21 cellular contexts compared by ENCODE assay signal in the genomic region with DNA sequence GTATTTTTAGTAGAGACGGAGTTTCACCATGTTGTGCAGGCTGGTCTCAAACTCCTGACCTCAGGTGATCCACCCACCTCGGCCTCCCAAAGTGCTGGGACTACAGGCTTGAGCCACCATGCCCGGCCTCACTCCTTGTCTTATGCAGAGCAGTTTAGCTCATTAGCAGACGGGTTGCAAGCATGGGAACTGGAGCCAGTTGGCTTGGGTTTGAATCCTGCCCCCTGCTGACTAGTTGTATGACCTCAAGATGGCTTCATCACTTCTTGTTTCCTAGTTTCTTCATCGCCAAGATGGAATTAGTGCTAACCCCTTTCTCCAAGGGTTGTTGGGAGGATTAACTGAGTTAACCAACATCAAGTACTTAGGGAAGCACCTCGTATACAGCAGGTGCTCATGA. TPM values are rescaled to one million over a fixed set of nuclear protein-coding genes. Genes with fewer than 3 reads are reported as not detected.
"Had no signal": no experiment of that assay in that cellular context is flagged by ENCODE, and none has a peak within 500 bp of the region (broad histone marks: within the 10 kb centered on the region; RNA-seq: fewer than 3 reads in every experiment).

No MANE protein-coding gene starts in this region.

- H3K4me3 Mint-ChIP-seq: activated CD4-positive, alpha-beta T cell treated with anti-CD3 and anti-CD28 coated beads, Interleukin-2, amount 10 ng/mL, durations not matched to agents 24 days and 14 days; activated CD8-positive, alpha-beta T cell treated with anti-CD3 and anti-CD28 coated beads, Interleukin-2, amount 10 ng/mL, durations not matched to agents 7 days and 5 days; central memory CD8-positive, alpha-beta T cell; memory B cell; nephron progenitor cell; T-helper 1 cell treated with Interleukin-12 subunit alpha and Interleukin-12 subunit beta and Interleukin-4 antibody, amounts not matched to agents 30 μg/mL and 1 μg/mL, for 36 hours had no signal

- H3K9me3 Mint-ChIP-seq: activated CD4-positive, alpha-beta T cell treated with anti-CD3 and anti-CD28 coated beads, Interleukin-2, amount 10 ng/mL, durations not matched to agents 24 days and 14 days; activated naive CD4-positive, alpha-beta T cell treated with anti-CD3 and anti-CD28 coated beads, Interleukin-2, amount 50 U/mL, for 72 hours; central memory CD8-positive, alpha-beta T cell; memory B cell; nephron progenitor cell; T-helper 1 cell treated with Interleukin-12 subunit alpha and Interleukin-12 subunit beta and Interleukin-4 antibody, amounts not matched to agents 30 μg/mL and 1 μg/mL, for 36 hours had no signal

- H3K27ac Mint-ChIP-seq: activated CD4-positive, alpha-beta T cell treated with anti-CD3 and anti-CD28 coated beads, Interleukin-2, amount 10 ng/mL, durations not matched to agents 24 days and 14 days; activated CD8-positive, alpha-beta T cell treated with anti-CD3 and anti-CD28 coated beads, Interleukin-2, amount 10 ng/mL, durations not matched to agents 7 days and 5 days; activated naive CD4-positive, alpha-beta T cell treated with anti-CD3 and anti-CD28 coated beads, Interleukin-2, amount 50 U/mL, for 72 hours; memory B cell; T-helper 1 cell treated with Interleukin-12 subunit alpha and Interleukin-12 subunit beta and Interleukin-4 antibody, amounts not matched to agents 30 μg/mL and 1 μg/mL, for 36 hours had no signal

- H3K36me3 Mint-ChIP-seq: activated naive CD4-positive, alpha-beta T cell treated with anti-CD3 and anti-CD28 coated beads, Interleukin-2, amount 50 U/mL, for 72 hours; memory B cell had no signal

- H3K4me3 ChIP-seq: esophagus muscularis mucosa, pancreas, psoas muscle, upper lobe of left lung had no signal

- H3K27me3 ChIP-seq: esophagus muscularis mucosa, pancreas, upper lobe of left lung had no signal

- H3K4me1 ChIP-seq: pancreas, psoas muscle, upper lobe of left lung had no signal

- DNase-seq: activated CD4-positive, alpha-beta T cell treated with anti-CD3 and anti-CD28 coated beads, Interleukin-2, amount 10 ng/mL, durations not matched to agents 24 days and 14 days; activated CD8-positive, alpha-beta T cell treated with anti-CD3 and anti-CD28 coated beads, Interleukin-2, amount 10 ng/mL, durations not matched to agents 7 days and 5 days; activated T-cell treated with anti-CD3 and anti-CD28 coated beads, Interleukin-2, amount 50 U/mL, for 1 hour; aorta; effector memory CD4-positive, alpha-beta T cell; glutamatergic neuron; hippocampal formation; nephron progenitor cell; pancreas; psoas muscle; right cardiac atrium; stimulated activated CD4-positive, alpha-beta T cell treated with anti-CD3 and anti-CD28 coated beads, Interleukin-4, amount 100 ng/mL, for 4 hours; stimulated activated naive CD8-positive, alpha-beta T cell treated with anti-CD3 and anti-CD28 coated beads, Interleukin-15, Interleukin-2, amounts not matched to agents 100 U/mL and 50 U/mL, for 24 hours; T1000; upper lobe of left lung had no signal

- ATAC-seq: activated CD8-positive, alpha-beta T cell treated with anti-CD3 and anti-CD28 coated beads, Interleukin-2, amount 10 ng/mL, durations not matched to agents 7 days and 5 days; activated naive CD4-positive, alpha-beta T cell treated with anti-CD3 and anti-CD28 coated beads, Interleukin-2, amount 50 U/mL, for 72 hours; pancreas; psoas muscle; right cardiac atrium; stimulated activated naive CD8-positive, alpha-beta T cell treated with anti-CD3 and anti-CD28 coated beads, Interleukin-15, Interleukin-2, amounts not matched to agents 100 U/mL and 50 U/mL, for 24 hours had no signal

- H3K9me3 ChIP-seq: esophagus muscularis mucosa, pancreas, psoas muscle, upper lobe of left lung had no signal

- H3K4me1 Mint-ChIP-seq: activated CD4-positive, alpha-beta T cell treated with anti-CD3 and anti-CD28 coated beads, Interleukin-2, amount 10 ng/mL, durations not matched to agents 24 days and 14 days; central memory CD8-positive, alpha-beta T cell; memory B cell had no signal

- H3K27ac ChIP-seq: esophagus muscularis mucosa, pancreas, psoas muscle, upper lobe of left lung had no signal

- H3K36me3 ChIP-seq: esophagus muscularis mucosa, pancreas, upper lobe of left lung had no signal

RNA-seq across cellular contexts. Expression of gene RASD2, which starts 23.4 kb away (rescaled TPM):
- total RNA-seq: activated CD4-positive, alpha-beta T cell treated with anti-CD3 and anti-CD28 coated beads, Interleukin-2, amount 10 ng/mL, durations not matched to agents 24 days and 14 days; dermis microvascular lymphatic vessel endothelial cell had no signal
